In genomic region chr20:17859616-17860232, GRCh38 we compare ENCODE assay signal across 10 cellular contexts.
A peak's percentile ranks its signal among the peaks of the same experiment; 100 is the strongest.
DNase-seq lines count a peak whose midpoint lies in the region; ATAC-seq and TF ChIP-seq lines count a peak whose summit lies in the region.
"Had no signal": no experiment of that assay in that cellular context is flagged by ENCODE, and none has a peak within 500 bp of the region (broad histone marks: within the 10 kb centered on the region; RNA-seq: fewer than 3 reads in every experiment).

No MANE protein-coding gene starts in this region.

- no peak overlapping the region for H2BK20ac ChIP-seq in H9 (ENCODE audit: low read depth, low read length, poor library complexity, severe bottlenecking)

- H3K18ac ChIP-seq in H9 (ENCODE audit: insufficient read length, low read depth, low read length) = no peak overlapping the region

- no peak overlapping the region for H2BK5ac ChIP-seq in H9 (ENCODE audit: insufficient read length, low read length)

- H2AFZ ChIP-seq in H9 (ENCODE audit: low read length) = no peak overlapping the region

- no peaks in the 10 kb centered on the region for H3K36me3 Mint-ChIP-seq in H9 (ENCODE audit: insufficient read depth in 1 of 3, low read depth in 3 of 3)
- H3K36me3 Mint-ChIP-seq in activated CD8-positive, alpha-beta T cell treated with anti-CD3 and anti-CD28 coated beads for 36 hours (ENCODE audit: low read depth) = no peaks in the 10 kb centered on the region
- H3K36me3 Mint-ChIP-seq in chondrocyte (ENCODE audit: low read depth) = no peaks in the 10 kb centered on the region
- H3K36me3 Mint-ChIP-seq in mesothelial cell of epicardium = no peaks in the 10 kb centered on the region

- CTCF ChIA-PET in activated CD8-positive, alpha-beta T cell treated with anti-CD3 and anti-CD28 coated beads for 36 hours (lab: Charles Lee) = interaction anchor here (0.6 to 1.0 kb wide), 2 partner anchors 38 to 323 kb away, joined by 3 read pairs; no protein-coding TSS in a partner anchor

- H2AK5ac ChIP-seq in H9 (ENCODE audit: insufficient read length, low read length) = no peak overlapping the region

- H3K79me1 ChIP-seq in H9 (ENCODE audit: insufficient read depth, low read depth, low read length, poor library complexity, severe bottlenecking) = no peaks in the 10 kb centered on the region

- H3K27me3 ChIP-seq in H9 (ENCODE audit: insufficient read depth, low read length) (no peaks in the 10 kb centered on the region), mucosa of rectum (ENCODE audit: control insufficient read depth in 2 of 2, insufficient read depth in 2 of 2, low read length in 2 of 2) (no peaks in the 10 kb centered on the region)
- H3K27me3 ChIP-seq: brain microvascular endothelial cell had no signal

- H3K27ac ChIP-seq in H9 (ENCODE audit: insufficient read length, low read depth, low read length) = no peak overlapping the region
- H3K27ac ChIP-seq in mucosa of rectum (ENCODE audit: low read depth in 2 of 2, low read length in 2 of 2) = peak overlapping the region in 1 of 2 donors; percentile 34
- H3K27ac ChIP-seq: brain microvascular endothelial cell, HL-60 had no signal

- no peak overlapping the region for H3K4me2 ChIP-seq in H9 (ENCODE audit: insufficient read depth, insufficient read length, low read length)

- H2BK15ac ChIP-seq in H9 (ENCODE audit: low read depth, low read length) = no peak overlapping the region

- H3K79me2 ChIP-seq in H9 (ENCODE audit: insufficient read depth, low read length) = no peaks in the 10 kb centered on the region

- H3K4me1 Mint-ChIP-seq in H9 = peaks cover 14 to 15% of the 10 kb centered on the region in 2 experiments
- H3K4me1 Mint-ChIP-seq in activated CD8-positive, alpha-beta T cell treated with anti-CD3 and anti-CD28 coated beads for 36 hours (ENCODE audit: low read depth) = peaks cover 28% of the 10 kb centered on the region
- H3K4me1 Mint-ChIP-seq in chondrocyte (ENCODE audit: low read depth) = peaks cover 13% of the 10 kb centered on the region
- H3K4me1 Mint-ChIP-seq in mesothelial cell of epicardium = no peaks in the 10 kb centered on the region

- H3T11ph ChIP-seq in H9 (ENCODE audit: low read length) = no peak overlapping the region

- H3K23ac ChIP-seq in H9 (ENCODE audit: insufficient read length, low read depth, low read length) = no peak overlapping the region

- H4K20me1 ChIP-seq in H9 (ENCODE audit: control insufficient read depth, insufficient read depth, insufficient read length) = no peaks in the 10 kb centered on the region

- no peak overlapping the region for H3K9ac ChIP-seq in H9 (ENCODE audit: extremely low read depth, insufficient read length, low read length)
- peak overlapping the region; percentile 6 to 58 for H3K9ac ChIP-seq in mucosa of rectum (ENCODE audit: low read depth in 1 of 2, low read length in 2 of 2)

- H3K27ac Mint-ChIP-seq in H9 = no peak overlapping the region
- peak overlapping the region; percentile 5 for H3K27ac Mint-ChIP-seq in activated CD8-positive, alpha-beta T cell treated with anti-CD3 and anti-CD28 coated beads for 36 hours
- H3K27ac Mint-ChIP-seq in chondrocyte (ENCODE audit: unreplicated experiment) = no peak overlapping the region
- no peak overlapping the region for H3K27ac Mint-ChIP-seq in mesothelial cell of epicardium

- DNase-seq in H9 = peak; percentile 69
- DNase-seq in activated CD8-positive, alpha-beta T cell treated with anti-CD3 and anti-CD28 coated beads for 36 hours = peak; percentile 76
- no peak for DNase-seq in chondrocyte (ENCODE audit: low spot score)
- no peak for DNase-seq in NCI-H1105 treated with DMSO at 0.1 percent for 48 hours (lab: John Stamatoyannopoulos, UW)
- no peak for DNase-seq in 8988T
- no peak for DNase-seq in mesothelial cell of epicardium (ENCODE audit: low spot score in 2 of 2, unreplicated experiment in 2 of 2)
- DNase-seq: brain microvascular endothelial cell had no signal

- H2BK12ac ChIP-seq in H9 (ENCODE audit: insufficient read length, low read depth, low read length) = no peak overlapping the region

- H3K4me1 ChIP-seq in H9 (ENCODE audit: insufficient read depth, low read length) (peaks cover 6% of the 10 kb centered on the region; the same call in 1 of the 2 replicates), mucosa of rectum (ENCODE audit: control insufficient read depth in 2 of 2, insufficient read depth in 2 of 2, low read length in 2 of 2) (peaks cover 31 to 65% of the 10 kb centered on the region in 2 donors)

- no peak overlapping the region for H3K4me3 Mint-ChIP-seq in H9
- H3K4me3 Mint-ChIP-seq in activated CD8-positive, alpha-beta T cell treated with anti-CD3 and anti-CD28 coated beads for 36 hours = no peak overlapping the region
- H3K4me3 Mint-ChIP-seq in chondrocyte (ENCODE audit: unreplicated experiment) = no peak overlapping the region
- H3K4me3 Mint-ChIP-seq in mesothelial cell of epicardium = no peak overlapping the region

- no peaks in the 10 kb centered on the region for H3K23me2 ChIP-seq in H9 (ENCODE audit: insufficient read length, low read depth, low read length, poor library complexity, severe bottlenecking)

- no peak overlapping the region for H4K8ac ChIP-seq in H9 (replicated peaks; ENCODE audit: insufficient read length, low read depth, low read length)

- H4K91ac ChIP-seq in H9 (ENCODE audit: insufficient read length, low read depth, low read length) = no peak overlapping the region

- H3K9me3 ChIP-seq in H9 (ENCODE audit: control insufficient read depth, low read depth, low read length) (no peaks in the 10 kb centered on the region), mucosa of rectum (ENCODE audit: control insufficient read depth in 2 of 2, low read length in 2 of 2) (no peaks in the 10 kb centered on the region)

- H3K56ac ChIP-seq in H9 (ENCODE audit: insufficient read length, low read depth, low read length) = no peak overlapping the region

- peak overlapping the region in 1 of 2 donors; percentile 25 for H3K4me3 ChIP-seq in mucosa of rectum (ENCODE audit: low read length in 2 of 2)

- no peak overlapping the region for H3K14ac ChIP-seq in H9 (ENCODE audit: insufficient read depth, low read length)

- H3K27me3 Mint-ChIP-seq in H9 (ENCODE audit: low read depth) (peaks cover 5% of the 10 kb centered on the region), chondrocyte (ENCODE audit: low read depth) (peaks cover 5% of the 10 kb centered on the region), mesothelial cell of epicardium (ENCODE audit: low read depth) (peaks cover 4% of the 10 kb centered on the region)
- peaks cover 13% of the 10 kb centered on the region for H3K27me3 Mint-ChIP-seq in activated CD8-positive, alpha-beta T cell treated with anti-CD3 and anti-CD28 coated beads for 36 hours

- no peak overlapping the region for H4K5ac ChIP-seq in H9 (ENCODE audit: insufficient read length, low read depth, low read length)

- POLR2A ChIA-PET in activated CD8-positive, alpha-beta T cell treated with anti-CD3 and anti-CD28 coated beads for 36 hours (lab: Charles Lee) = interaction anchor here (0.6 to 0.7 kb wide), 2 partner anchors 15 to 89 kb away, joined by 3 to 4 read pairs; no protein-coding TSS in a partner anchor

- H3K36me3 ChIP-seq in mucosa of rectum (ENCODE audit: control insufficient read depth in 2 of 2, insufficient read depth in 2 of 2, low read length in 2 of 2) = no peaks in the 10 kb centered on the region
- H3K36me3 ChIP-seq: brain microvascular endothelial cell had no signal

- H3K9me3 Mint-ChIP-seq in H9 (0 out of 5 replicates have a peak, but pooled peaks cover 0 to 2% of the 10 kb centered on the region in 2 experiments), chondrocyte (ENCODE audit: low read depth) (no peaks in the 10 kb centered on the region), mesothelial cell of epicardium (no peaks in the 10 kb centered on the region)
- H3K9me3 Mint-ChIP-seq in activated CD8-positive, alpha-beta T cell treated with anti-CD3 and anti-CD28 coated beads for 36 hours = no peaks in the 10 kb centered on the region

- intact Hi-C loops in activated CD8-positive, alpha-beta T cell treated with anti-CD3 and anti-CD28 coated beads for 36 hours (cut with micrococcal nuclease) = no loop called here

- peak; percentile 33 for TF ChIP-seq CTCF in GM12873 (IDR thresholded peaks at IDR 0.05; ENCODE audit: insufficient read depth, low read depth, low read length, missing control alignments)
- TF ChIP-seq CTCF in H9 (conservative IDR thresholded peaks at IDR 0.05) = no peak
- TF ChIP-seq CTCF in activated CD8-positive, alpha-beta T cell treated with anti-CD3 and anti-CD28 coated beads for 36 hours (IDR thresholded peaks at IDR 0.05) = no peak
- no peak for TF ChIP-seq CTCF in chondrocyte (IDR thresholded peaks at IDR 0.05)
- TF ChIP-seq CTCF in mesothelial cell of epicardium (IDR thresholded peaks at IDR 0.05; ENCODE audit: unreplicated experiment) = no peak

- no peak overlapping the region for H2BK120ac ChIP-seq in H9 (ENCODE audit: low read depth, low read length, poor library complexity, severe bottlenecking)

- no CpG with 5 or more reads among the region's 22 CpGs for WGBS in H9 (ENCODE audit: extremely low coverage, insufficient read length, low lambda C conversion rate)

- H3K4ac ChIP-seq in H9 (ENCODE audit: low read depth, low read length) = no peak overlapping the region

- peak; percentile 93 for ATAC-seq in activated CD8-positive, alpha-beta T cell treated with anti-CD3 and anti-CD28 coated beads for 36 hours

Comparison
In these comparisons a context has a peak if more than half of its experiments do, and no peak if none do; other contexts are left out.
1. DNase-seq: peak in H9 (single experiment) and activated CD8-positive, alpha-beta T cell treated with anti-CD3 and anti-CD28 coated beads for 36 hours (single experiment); none in chondrocyte (single experiment), NCI-H1105 treated with DMSO at 0.1 percent for 48 hours (single experiment), 8988T (single experiment) and mesothelial cell of epicardium (0 of 2).